Comparison of ENCODE assay signal across 8 cellular contexts in the genomic region with DNA sequence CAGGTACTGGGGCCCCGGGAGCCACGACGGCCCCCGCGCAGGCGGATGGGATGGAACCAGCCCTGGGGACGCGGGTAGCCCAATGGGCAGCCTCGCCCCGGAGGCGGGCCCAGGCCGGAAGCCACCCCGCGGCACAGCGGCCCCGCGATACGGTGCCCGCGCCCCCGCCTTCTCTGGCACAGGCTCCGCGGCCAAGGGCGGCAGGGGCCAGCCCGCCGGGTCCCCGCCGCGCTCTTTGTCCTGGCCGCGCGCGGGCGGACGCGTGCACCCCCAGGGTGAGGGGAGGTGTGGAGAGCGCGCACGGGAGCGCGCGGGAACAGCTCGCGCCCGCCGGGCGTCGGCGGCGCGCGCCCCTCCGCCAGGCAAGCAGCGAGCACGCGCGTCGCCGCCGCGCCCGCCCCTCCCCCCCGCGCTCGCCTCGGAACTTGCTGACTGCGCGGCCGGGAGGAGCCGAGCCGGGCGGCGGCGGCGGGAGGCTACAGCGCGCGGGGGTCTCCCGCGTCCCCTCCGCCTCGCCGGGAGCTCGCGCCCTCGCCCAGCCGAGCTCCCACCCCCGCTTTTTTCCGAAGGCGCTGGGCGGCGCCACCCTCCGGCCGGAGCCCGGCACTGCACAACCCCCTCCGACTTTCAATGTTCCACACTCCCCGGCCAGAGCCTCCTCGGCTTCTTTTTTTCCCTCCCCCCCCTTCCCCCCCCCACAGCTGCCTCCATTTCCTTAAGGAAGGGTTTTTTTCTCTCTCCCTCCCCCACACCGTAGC. TPM values are rescaled to one million over a fixed set of nuclear protein-coding genes. Genes with fewer than 3 reads are reported as not detected.
A peak's percentile ranks its signal among the peaks of the same experiment; 100 is the strongest.
DNase-seq lines count a peak whose midpoint lies in the region; ATAC-seq and TF ChIP-seq lines count a peak whose summit lies in the region.

A gene (plus strand): TSS at position 421 of the 758 bp plus-strand sequence. CDS start 1,438 bp downstream, outside the sequence.

- intact Hi-C loops in Calu3 (cut with micrococcal nuclease; ENCODE audit: unreplicated experiment), result loop anchor here (5.0 to 10.0 kb wide), 5 partner anchors 236 to 688 kb away; no protein-coding TSS in a partner anchor
- intact Hi-C loops in activated T-helper 1 cell treated with anti-CD3 and anti-CD28 coated beads, Interleukin-12 subunit alpha, Interleukin-12 subunit beta, Interleukin-2, Interleukin-4 antibody, amounts not matched to agents 30 ng/mL and 10 ng/mL and 1 ng/mL, durations not matched to agents 14 hours and 24 hours and 36 hours (cut with micrococcal nuclease), result loop anchor here (1.0 to 10.0 kb wide), 10 partner anchors 78 to 974 kb away; a partner anchor contains a TSS
- intact Hi-C loops in naive thymus-derived CD4-positive, alpha-beta T cell (cut with micrococcal nuclease), result loop anchor here (1.0 to 10.0 kb wide), 11 partner anchors 56 to 1946 kb away; a partner anchor contains a TSS

- POLR2A ChIA-PET in naive thymus-derived CD4-positive, alpha-beta T cell (lab: Charles Lee), result interaction anchor here (0.6 to 1.9 kb wide), 13 partner anchors 8 to 1761 kb away, joined by 3 to 14 read pairs (median 3); a partner anchor contains a TSS

- H3K9me3 ChIP-seq in Peyer's patch, result no peaks in the 10 kb centered on the region
- no peaks in the 10 kb centered on the region for H3K9me3 ChIP-seq in naive thymus-derived CD4-positive, alpha-beta T cell (ENCODE audit: control insufficient read depth in 2 of 3, low read length in 3 of 3)

- TF ChIP-seq POLR2A in Peyer's patch (IDR thresholded peaks at IDR 0.05), result peak; percentile 32 to 59

- H3K27me3 ChIP-seq in Peyer's patch, result no peaks in the 10 kb centered on the region
- H3K27me3 ChIP-seq in naive thymus-derived CD4-positive, alpha-beta T cell (ENCODE audit: control insufficient read depth in 2 of 2, insufficient read depth in 2 of 2, low read length in 2 of 2), result no peaks in the 10 kb centered on the region

- TF ChIP-seq CTCF in Calu3 (IDR thresholded peaks at IDR 0.05; ENCODE audit: unreplicated experiment), result peak; percentile 80
- TF ChIP-seq CTCF in Peyer's patch (IDR thresholded peaks at IDR 0.05), result peak; percentile 65 to 87 (median 78)

- peak within 1 kb of the TSS; percentile 66 to 82 (median 76) for H3K4me3 ChIP-seq in Peyer's patch
- H3K4me3 ChIP-seq in naive thymus-derived CD4-positive, alpha-beta T cell (ENCODE audit: low read length), result peak within 1 kb of the TSS; percentile 67

- H3K36me3 ChIP-seq in Peyer's patch, result no peaks in the 10 kb centered on the region
- H3K36me3 ChIP-seq in naive thymus-derived CD4-positive, alpha-beta T cell (ENCODE audit: control insufficient read depth in 2 of 3, insufficient read depth in 3 of 3, low read length in 3 of 3), result no peaks in the 10 kb centered on the region

- no peaks in the 10 kb centered on the region for H3K27me3 Mint-ChIP-seq in Calu3 (ENCODE audit: unreplicated experiment)
- peaks cover 30% of the 10 kb centered on the region for H3K27me3 Mint-ChIP-seq in activated T-helper 1 cell treated with anti-CD3 and anti-CD28 coated beads, Interleukin-12 subunit alpha, Interleukin-12 subunit beta, Interleukin-2, Interleukin-4 antibody, amounts not matched to agents 30 ng/mL and 10 ng/mL and 1 ng/mL, durations not matched to agents 14 hours and 24 hours and 36 hours (ENCODE audit: insufficient read depth)
- H3K27me3 Mint-ChIP-seq in naive thymus-derived CD4-positive, alpha-beta T cell, result peaks cover 0 to 45% (median 0%) of the 10 kb centered on the region in 5 donors
- no peaks in the 10 kb centered on the region for H3K27me3 Mint-ChIP-seq in stimulated activated naive B cell treated with anti-CD40 and anti-IgM and Interleukin-4, amounts not matched to agents 10 μg/mL and 1 μg/mL and 100 μg/mL, for 72 hours

- CTCF ChIA-PET in Calu3 (lab: Charles Lee), result interaction anchor here (0.6 to 3.4 kb wide), 10 partner anchors 78 to 1193 kb away, joined by 3 to 25 read pairs (median 4); no protein-coding TSS in a partner anchor
- CTCF ChIA-PET in naive thymus-derived CD4-positive, alpha-beta T cell (lab: Charles Lee), result interaction anchor here (0.5 to 1.7 kb wide), 8 partner anchors 8 to 486 kb away, joined by 3 to 6 read pairs (median 3); no protein-coding TSS in a partner anchor

- peak within 1 kb of the TSS; percentile 90 for H3K27ac Mint-ChIP-seq in Calu3 (ENCODE audit: unreplicated experiment)
- peak within 1 kb of the TSS; percentile 95 for H3K27ac Mint-ChIP-seq in activated T-helper 1 cell treated with anti-CD3 and anti-CD28 coated beads, Interleukin-12 subunit alpha, Interleukin-12 subunit beta, Interleukin-2, Interleukin-4 antibody, amounts not matched to agents 30 ng/mL and 10 ng/mL and 1 ng/mL, durations not matched to agents 14 hours and 24 hours and 36 hours
- H3K27ac Mint-ChIP-seq in naive thymus-derived CD4-positive, alpha-beta T cell, result peak within 1 kb of the TSS; percentile 94 to 98 (median 98)
- H3K27ac Mint-ChIP-seq in stimulated activated naive B cell treated with anti-CD40 and anti-IgM and Interleukin-4, amounts not matched to agents 10 μg/mL and 1 μg/mL and 100 μg/mL, for 72 hours, result peak within 1 kb of the TSS; percentile 96

- peak within 1 kb of the TSS; percentile 77 to 91 (median 87) for H3K27ac ChIP-seq in Peyer's patch
- peak within 1 kb of the TSS; percentile 62 for H3K27ac ChIP-seq in naive thymus-derived CD4-positive, alpha-beta T cell (ENCODE audit: low read depth, low read length)

- peaks cover 48% of the 10 kb centered on the region for H3K36me3 Mint-ChIP-seq in Calu3 (ENCODE audit: insufficient read depth, unreplicated experiment)
- peaks cover 24% of the 10 kb centered on the region for H3K36me3 Mint-ChIP-seq in activated T-helper 1 cell treated with anti-CD3 and anti-CD28 coated beads, Interleukin-12 subunit alpha, Interleukin-12 subunit beta, Interleukin-2, Interleukin-4 antibody, amounts not matched to agents 30 ng/mL and 10 ng/mL and 1 ng/mL, durations not matched to agents 14 hours and 24 hours and 36 hours (ENCODE audit: low read depth)
- peaks cover 0 to 7% (median 4%) of the 10 kb centered on the region in 5 donors for H3K36me3 Mint-ChIP-seq in naive thymus-derived CD4-positive, alpha-beta T cell
- H3K36me3 Mint-ChIP-seq in stimulated activated naive B cell treated with anti-CD40 and anti-IgM and Interleukin-4, amounts not matched to agents 10 μg/mL and 1 μg/mL and 100 μg/mL, for 72 hours, result peaks cover 2 to 7% of the 10 kb centered on the region in 2 donors

- H3K4me1 Mint-ChIP-seq in Calu3 (ENCODE audit: low read depth, unreplicated experiment), result peaks cover 39% of the 10 kb centered on the region
- peaks cover 45% of the 10 kb centered on the region for H3K4me1 Mint-ChIP-seq in activated T-helper 1 cell treated with anti-CD3 and anti-CD28 coated beads, Interleukin-12 subunit alpha, Interleukin-12 subunit beta, Interleukin-2, Interleukin-4 antibody, amounts not matched to agents 30 ng/mL and 10 ng/mL and 1 ng/mL, durations not matched to agents 14 hours and 24 hours and 36 hours (ENCODE audit: low read depth)
- peaks cover 25 to 51% (median 44%) of the 10 kb centered on the region in 7 donors for H3K4me1 Mint-ChIP-seq in naive thymus-derived CD4-positive, alpha-beta T cell
- peaks cover 14 to 20% of the 10 kb centered on the region in 2 donors for H3K4me1 Mint-ChIP-seq in stimulated activated naive B cell treated with anti-CD40 and anti-IgM and Interleukin-4, amounts not matched to agents 10 μg/mL and 1 μg/mL and 100 μg/mL, for 72 hours

- H3K4me3 Mint-ChIP-seq in Calu3 (ENCODE audit: low read depth, unreplicated experiment), result peak within 1 kb of the TSS; percentile 86
- peak within 1 kb of the TSS; percentile 98 for H3K4me3 Mint-ChIP-seq in activated T-helper 1 cell treated with anti-CD3 and anti-CD28 coated beads, Interleukin-12 subunit alpha, Interleukin-12 subunit beta, Interleukin-2, Interleukin-4 antibody, amounts not matched to agents 30 ng/mL and 10 ng/mL and 1 ng/mL, durations not matched to agents 14 hours and 24 hours and 36 hours
- peak within 1 kb of the TSS; percentile 91 to 99 (median 96) for H3K4me3 Mint-ChIP-seq in naive thymus-derived CD4-positive, alpha-beta T cell
- H3K4me3 Mint-ChIP-seq in stimulated activated naive B cell treated with anti-CD40 and anti-IgM and Interleukin-4, amounts not matched to agents 10 μg/mL and 1 μg/mL and 100 μg/mL, for 72 hours, result peak within 1 kb of the TSS; percentile 96 to 98

- DNase-seq in Calu3 (peak; percentile 86), HT-29 (ENCODE audit: low spot score) (peak; percentile 78), Peyer's patch (peak; percentile 66 to 89 (median 88)), fibroblast of gingiva (ENCODE audit: low read depth) (peak; percentile 84)
- DNase-seq in activated T-helper 1 cell treated with anti-CD3 and anti-CD28 coated beads, Interleukin-12 subunit alpha, Interleukin-12 subunit beta, Interleukin-2, Interleukin-4 antibody, amounts not matched to agents 30 ng/mL and 10 ng/mL and 1 ng/mL, durations not matched to agents 14 hours and 24 hours and 36 hours (ENCODE audit: low spot score), result peak; percentile 72
- peak; percentile 74 to 85 (median 79) for DNase-seq in naive thymus-derived CD4-positive, alpha-beta T cell
- peak; percentile 75 for DNase-seq in stimulated activated naive B cell treated with anti-CD40 and anti-IgM and Interleukin-4, amounts not matched to agents 10 μg/mL and 1 μg/mL and 100 μg/mL, for 72 hours

- H3K9me3 Mint-ChIP-seq in Calu3 (ENCODE audit: low read depth, unreplicated experiment), result no peaks in the 10 kb centered on the region
- H3K9me3 Mint-ChIP-seq in activated T-helper 1 cell treated with anti-CD3 and anti-CD28 coated beads, Interleukin-12 subunit alpha, Interleukin-12 subunit beta, Interleukin-2, Interleukin-4 antibody, amounts not matched to agents 30 ng/mL and 10 ng/mL and 1 ng/mL, durations not matched to agents 14 hours and 24 hours and 36 hours, result no peaks in the 10 kb centered on the region
- peaks cover 0 to 4% (median 0%) of the 10 kb centered on the region in 11 donors for H3K9me3 Mint-ChIP-seq in naive thymus-derived CD4-positive, alpha-beta T cell
- no peaks in the 10 kb centered on the region for H3K9me3 Mint-ChIP-seq in stimulated activated naive B cell treated with anti-CD40 and anti-IgM and Interleukin-4, amounts not matched to agents 10 μg/mL and 1 μg/mL and 100 μg/mL, for 72 hours

- peaks cover 0 to 30% (median 2%) of the 10 kb centered on the region in 4 donors for H3K4me1 ChIP-seq in Peyer's patch
- H3K4me1 ChIP-seq in naive thymus-derived CD4-positive, alpha-beta T cell (ENCODE audit: control insufficient read depth in 2 of 2, insufficient read depth in 2 of 2, low read length in 2 of 2), result peaks cover 20 to 26% of the 10 kb centered on the region in 2 donors

- BruUV-seq in Calu3 (replicated peaks; lab: Mats Ljungman, UMichigan), result no TSS peak

- peak; percentile 80 for ATAC-seq in GM19467 (IDR thresholded peaks at IDR 0.05; ENCODE audit: unreplicated experiment)
- peak; percentile 87 for ATAC-seq in naive thymus-derived CD4-positive, alpha-beta T cell
- peak; percentile 87 to 89 for ATAC-seq in stimulated activated naive B cell treated with anti-CD40 and anti-IgM and Interleukin-4, amounts not matched to agents 10 μg/mL and 1 μg/mL and 100 μg/mL, for 72 hours (replicated peaks)

RNA-seq across cellular contexts. Expression of the gene that starts here (rescaled TPM):
- total RNA-seq in Calu3 (2022) (57.8 and 64.3 TPM in 2 replicates), Peyer's patch (10 to 100 TPM; 52.3 to 96.6 (median 72.8) TPM)
- total RNA-seq in HT-29 (2014; rRNA removed; shearing (Covaris generic)), result 34.9 and 40.2 TPM in 2 replicates
- 49.8 and 57.4 TPM in 2 replicates for total RNA-seq in activated T-helper 1 cell treated with anti-CD3 and anti-CD28 coated beads, Interleukin-12 subunit alpha, Interleukin-12 subunit beta, Interleukin-2, Interleukin-4 antibody, amounts not matched to agents 30 ng/mL and 10 ng/mL and 1 ng/mL, durations not matched to agents 14 hours and 24 hours and 36 hours
- total RNA-seq in naive thymus-derived CD4-positive, alpha-beta T cell, result 10 to 100 TPM; 21.7 to 33.4 (median 24.3) TPM
- 10 to 100 TPM; 50.8 to 62.3 TPM for polyA plus RNA-seq in naive thymus-derived CD4-positive, alpha-beta T cell

Comparison
In these comparisons a context has a peak if more than half of its experiments do, and no peak if none do; other contexts are left out.
1. Peak in every context shown above with its lines: DNase-seq, ATAC-seq, H3K4me3 ChIP-seq and H3K27ac ChIP-seq.